ENCODE assay signal across 19 cellular contexts in genomic region chr3:61060421-61060861, GRCh38.
"Had no signal": no experiment of that assay in that cellular context is flagged by ENCODE, and none has a peak within 500 bp of the region (broad histone marks: within the 10 kb centered on the region; RNA-seq: fewer than 3 reads in every experiment).

No MANE protein-coding gene starts in this region.

- H3K27me3 ChIP-seq: ascending aorta, cardiac muscle cell, dorsolateral prefrontal cortex, right lobe of liver, spleen, testis, upper lobe of right lung had no signal

- H3K4me3 ChIP-seq: ascending aorta, cardiac muscle cell, dorsolateral prefrontal cortex, prostate gland, right lobe of liver, spleen, testis, upper lobe of right lung had no signal

- H3K27ac ChIP-seq: ascending aorta, cardiac muscle cell, dorsolateral prefrontal cortex, prostate gland, right lobe of liver, spleen, testis, upper lobe of right lung had no signal

- ATAC-seq: activated T-helper 17 cell treated with anti-CD3 and anti-CD28 coated beads, Interleukin-2, amount 50 U/mL, for 72 hours; left ventricle myocardium superior; stimulated activated naive CD8-positive, alpha-beta T cell treated with anti-CD3 and anti-CD28 coated beads, Interleukin-15, amount 100 ng/mL, for 72 hours; upper lobe of right lung had no signal

- H3K36me3 ChIP-seq: ascending aorta, cardiac muscle cell, prostate gland, right lobe of liver, spleen, upper lobe of right lung had no signal

- H3K4me1 ChIP-seq: ascending aorta, prostate gland, right lobe of liver, spleen, testis, upper lobe of right lung had no signal

- DNase-seq: activated B cell treated with CpG ODN at 0.5 μM for 24 hours; activated CD4-positive, alpha-beta T cell treated with anti-CD3 and anti-CD28 coated beads for 48 hours; activated naive CD4-positive, alpha-beta T cell treated with anti-CD3 and anti-CD28 coated beads for 36 hours; dorsolateral prefrontal cortex; endodermal cell; hypothalamus; left ventricle myocardium superior; mesenchymal stem cell; occipital lobe; right lobe of liver; spleen; stimulated activated naive CD8-positive, alpha-beta T cell treated with anti-CD3 and anti-CD28 coated beads, Interleukin-15, amount 100 ng/mL, for 72 hours; T-helper 2 cell; testis; upper lobe of right lung had no signal

- H3K9me3 ChIP-seq: ascending aorta, prostate gland, right lobe of liver, testis, upper lobe of right lung had no signal
